In the genomic region with DNA sequence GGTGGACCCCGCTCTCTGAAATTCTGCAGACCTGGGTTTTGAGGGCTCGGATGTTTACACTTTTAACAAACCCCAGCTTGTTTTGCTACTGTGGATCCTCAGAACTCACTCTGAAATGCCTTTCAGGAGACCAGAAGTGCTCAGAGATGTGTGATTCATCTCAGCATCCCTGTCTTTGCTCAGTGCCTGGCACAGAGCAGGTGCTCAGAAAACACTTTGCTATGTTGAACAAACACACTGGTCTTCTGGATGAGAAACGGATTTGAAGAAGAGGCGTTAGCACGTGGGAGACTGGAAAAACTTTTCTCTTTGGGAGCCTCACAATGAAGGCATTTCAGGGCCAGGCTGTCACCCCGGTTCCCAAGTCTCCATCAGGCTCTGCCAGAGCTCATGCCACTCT, we compare ENCODE assay signal across 23 cellular contexts. TPM values are rescaled to one million over a fixed set of nuclear protein-coding genes. Genes with fewer than 3 reads are reported as not detected.
A peak's percentile ranks its signal among the peaks of the same experiment; 100 is the strongest.
DNase-seq lines count a peak whose midpoint lies in the region; ATAC-seq and TF ChIP-seq lines count a peak whose summit lies in the region.
"Had no signal": no experiment of that assay in that cellular context is flagged by ENCODE, and none has a peak within 500 bp of the region (broad histone marks: within the 10 kb centered on the region; RNA-seq: fewer than 3 reads in every experiment).

No MANE protein-coding gene starts in this region.

- H3K4me1 Mint-ChIP-seq in T-helper 2 cell treated with Interferon-gamma antibody and Interleukin-4, amounts not matched to agents 5 μg/mL and 100 μg/mL, for 36 hours (ENCODE audit: low read depth) = peaks cover 38% of the 10 kb centered on the region
- peaks cover 20% of the 10 kb centered on the region for H3K4me1 Mint-ChIP-seq in activated naive CD4-positive, alpha-beta T cell treated with anti-CD3 and anti-CD28 coated beads for 36 hours (ENCODE audit: low read depth)

- H3K27me3 Mint-ChIP-seq in T-helper 2 cell treated with Interferon-gamma antibody and Interleukin-4, amounts not matched to agents 5 μg/mL and 100 μg/mL, for 36 hours (ENCODE audit: low read depth) = peaks cover 12% of the 10 kb centered on the region
- no peaks in the 10 kb centered on the region for H3K27me3 Mint-ChIP-seq in activated naive CD4-positive, alpha-beta T cell treated with anti-CD3 and anti-CD28 coated beads for 36 hours (ENCODE audit: low read depth)

- H3K4me1 ChIP-seq in RWPE2 (ENCODE audit: insufficient read depth, poor library complexity, severe bottlenecking) (peaks cover 31% of the 10 kb centered on the region), hepatocyte (ENCODE audit: insufficient read depth) (peaks cover 23% of the 10 kb centered on the region), transverse colon (peaks cover 17 to 45% (median 30%) of the 10 kb centered on the region in 4 donors)

- intact Hi-C loops in transverse colon (cut with DNase I; ENCODE audit: low total_unique reads) = no loop called here
- intact Hi-C loops in activated naive CD4-positive, alpha-beta T cell treated with anti-CD3 and anti-CD28 coated beads for 36 hours (cut with micrococcal nuclease) = no loop called here

- no peak for TF ChIP-seq POLR2A in transverse colon (IDR thresholded peaks at IDR 0.05)

- no peaks in the 10 kb centered on the region for H3K27me3 ChIP-seq in RWPE2 (ENCODE audit: insufficient read depth, poor library complexity, severe bottlenecking)
- no peaks in the 10 kb centered on the region for H3K27me3 ChIP-seq in hepatocyte
- H3K27me3 ChIP-seq in transverse colon = no peaks in the 10 kb centered on the region
- H3K27me3 ChIP-seq: SJSA1 had no signal

- H3K36me3 ChIP-seq in RWPE2 (ENCODE audit: low read depth) (peaks cover 29% of the 10 kb centered on the region), hepatocyte (replicated peaks; ENCODE audit: insufficient read depth, low read depth) (no peaks in the 10 kb centered on the region), transverse colon (no peaks in the 10 kb centered on the region)
- H3K36me3 ChIP-seq: SJSA1 had no signal

- H3K4me3 ChIP-seq in RWPE2 (ENCODE audit: severe bottlenecking) (no peak overlapping the region), hepatocyte (no peak overlapping the region), transverse colon (no peak overlapping the region)
- H3K4me3 ChIP-seq: K562, SJSA1 had no signal

- no peak overlapping the region for H2AFZ ChIP-seq in hepatocyte

- H3K79me2 ChIP-seq in hepatocyte = peaks cover 21% of the 10 kb centered on the region

- CTCF ChIA-PET in activated naive CD4-positive, alpha-beta T cell treated with anti-CD3 and anti-CD28 coated beads for 36 hours (lab: Charles Lee) = interaction anchor here (1.0 kb wide), 1 partner anchor 29 kb away, joined by 3 read pairs; no protein-coding TSS in a partner anchor

- no peaks in the 10 kb centered on the region for H3K9me3 ChIP-seq in RWPE2 (ENCODE audit: severe bottlenecking)
- no peaks in the 10 kb centered on the region for H3K9me3 ChIP-seq in hepatocyte (ENCODE audit: low read depth)
- H3K9me3 ChIP-seq in transverse colon = no peaks in the 10 kb centered on the region
- H3K9me3 ChIP-seq: SJSA1 had no signal

- in situ Hi-C loops in transverse colon (cut with MboI; ENCODE audit: low pct_ligation_motif_present in 1 of 4, low pct_unique_long_range_greater_than_20kb in 1 of 4, low sequenced_read_pairs in 3 of 4) = no loop called here

- TF ChIP-seq CTCF in RWPE2 (IDR thresholded peaks at IDR 0.05; ENCODE audit: poor library complexity, severe bottlenecking) (no peak), hepatocyte (IDR thresholded peaks at IDR 0.05; ENCODE audit: poor library complexity) (no peak), transverse colon (IDR thresholded peaks at IDR 0.05) (no peak)

- 75% methylated on average over 6 of the region's 6 CpGs for WGBS in hepatocyte (ENCODE audit: low lambda C conversion rate, missing lambda C conversion rate)
- 57 to 74% methylated on average over 4 to 6 of the region's 6 CpGs for WGBS in transverse colon (ENCODE audit: low coverage in 1 of 2), 2 donors

- no peak overlapping the region for H3K4me3 Mint-ChIP-seq in T-helper 2 cell treated with Interferon-gamma antibody and Interleukin-4, amounts not matched to agents 5 μg/mL and 100 μg/mL, for 36 hours
- no peak overlapping the region for H3K4me3 Mint-ChIP-seq in activated naive CD4-positive, alpha-beta T cell treated with anti-CD3 and anti-CD28 coated beads for 36 hours
- H3K4me3 Mint-ChIP-seq: CD14-positive monocyte had no signal

- H3K9me2 ChIP-seq in hepatocyte (replicated peaks; ENCODE audit: insufficient read depth) = no peaks in the 10 kb centered on the region

- H4K20me1 ChIP-seq in hepatocyte (ENCODE audit: insufficient read depth, poor library complexity, severe bottlenecking) = no peaks in the 10 kb centered on the region

- no peak for DNase-seq in T-helper 2 cell treated with Interferon-gamma antibody and Interleukin-4, amounts not matched to agents 5 μg/mL and 100 μg/mL, for 36 hours (ENCODE audit: low spot score)
- DNase-seq in T-helper 2 cell = no peak
- DNase-seq in RWPE2 (ENCODE audit: low spot score) = no peak
- DNase-seq in hepatocyte (ENCODE audit: low spot score) = no peak
- no peak for DNase-seq in transverse colon
- DNase-seq in NCI-H2107 (lab: John Stamatoyannopoulos, UW) = no peak
- DNase-seq in activated naive CD4-positive, alpha-beta T cell treated with anti-CD3 and anti-CD28 coated beads for 36 hours = no peak
- DNase-seq: 8988T, COR-L47, DMS153, GOT3, MV-4-11, NCI-H1417, NCI-H1930, NCI-H2171, NCI-H446, NCI-H748 treated with DMSO at 0.1 percent for 48 hours, OCI-M1, SW 1271 had no signal

- no peaks in the 10 kb centered on the region for H3K9me3 Mint-ChIP-seq in T-helper 2 cell treated with Interferon-gamma antibody and Interleukin-4, amounts not matched to agents 5 μg/mL and 100 μg/mL, for 36 hours
- H3K9me3 Mint-ChIP-seq in activated naive CD4-positive, alpha-beta T cell treated with anti-CD3 and anti-CD28 coated beads for 36 hours = no peaks in the 10 kb centered on the region

- ATAC-seq in RWPE2 (ENCODE audit: low read depth) = no peak
- no peak for ATAC-seq in HG02885 (IDR thresholded peaks at IDR 0.05; ENCODE audit: poor library complexity, unreplicated experiment)
- ATAC-seq: K562 had no signal

- H3K36me3 Mint-ChIP-seq in T-helper 2 cell treated with Interferon-gamma antibody and Interleukin-4, amounts not matched to agents 5 μg/mL and 100 μg/mL, for 36 hours (ENCODE audit: low read depth) = peaks cover 3% of the 10 kb centered on the region
- no peaks in the 10 kb centered on the region for H3K36me3 Mint-ChIP-seq in activated naive CD4-positive, alpha-beta T cell treated with anti-CD3 and anti-CD28 coated beads for 36 hours (ENCODE audit: low read depth)
- H3K36me3 Mint-ChIP-seq: CD14-positive monocyte had no signal

- no peak overlapping the region for H3K4me2 ChIP-seq in hepatocyte

- H3K27ac ChIP-seq in RWPE2 (ENCODE audit: poor library complexity, severe bottlenecking) (peak overlapping the region; percentile 29), hepatocyte (peak overlapping the region; percentile 23), transverse colon (peak overlapping the region; percentile 52 to 73 (median 68))
- H3K27ac ChIP-seq: SJSA1 had no signal

- TF ChIP-seq EP300 in transverse colon (IDR thresholded peaks at IDR 0.05; ENCODE audit: low read depth) = no peak

- peak overlapping the region; percentile 41 for H3K27ac Mint-ChIP-seq in T-helper 2 cell treated with Interferon-gamma antibody and Interleukin-4, amounts not matched to agents 5 μg/mL and 100 μg/mL, for 36 hours
- H3K27ac Mint-ChIP-seq in activated naive CD4-positive, alpha-beta T cell treated with anti-CD3 and anti-CD28 coated beads for 36 hours = no peak overlapping the region
- H3K27ac Mint-ChIP-seq: CD14-positive monocyte had no signal

RNA-seq across cellular contexts. Expression of a gene that starts 53.3 kb away (rescaled TPM):
- total RNA-seq in hepatocyte (10.6 and 13.6 TPM in 2 replicates), transverse colon (10 to 100 TPM; 26.5 to 56.9 (median 33.3) TPM)
- polyA plus RNA-seq in hepatocyte = 7.3 and 8.4 TPM in 2 replicates
- 1 to 10 TPM; 7.8 to 8.5 TPM for total RNA-seq in activated naive CD4-positive, alpha-beta T cell treated with anti-CD3 and anti-CD28 coated beads for 36 hours
